11 cellular contexts compared by ENCODE assay signal in genomic region chr13:30346789-30347167, GRCh38. TPM values are rescaled to one million over a fixed set of nuclear protein-coding genes. Genes with fewer than 3 reads are reported as not detected.
DNase-seq lines count a peak whose midpoint lies in the region; ATAC-seq and TF ChIP-seq lines count a peak whose summit lies in the region.
"Had no signal": no experiment of that assay in that cellular context is flagged by ENCODE, and none has a peak within 500 bp of the region (broad histone marks: within the 10 kb centered on the region; RNA-seq: fewer than 3 reads in every experiment).

No MANE protein-coding gene starts in this region.

- in situ Hi-C loops in HAP-1 (cut with MboI; ENCODE audit: low sequenced_read_pairs) = no loop called here

- TF ChIP-seq CTCF in CD14-positive monocyte (IDR thresholded peaks at IDR 0.05) (no peak), BE2C (IDR thresholded peaks at IDR 0.05; ENCODE audit: low read depth, low read length) (no peak)

- H3K4me3 Mint-ChIP-seq in CD4-positive, alpha-beta memory T cell = peak overlapping the region; percentile 45 to 88 (median 70)
- H3K4me3 Mint-ChIP-seq in activated naive CD8-positive, alpha-beta T cell treated with anti-CD3 and anti-CD28 coated beads, Interleukin-2, amount 50 U/mL, for 24 hours = peak overlapping the region; percentile 22
- no peak overlapping the region for H3K4me3 Mint-ChIP-seq in CD14-positive monocyte

- no peak for DNase-seq in CD4-positive, alpha-beta memory T cell
- DNase-seq in activated naive CD8-positive, alpha-beta T cell treated with anti-CD3 and anti-CD28 coated beads, Interleukin-2, amount 50 U/mL, for 24 hours = no peak
- DNase-seq in HAP-1 (ENCODE audit: low spot score in 2 of 2) (no peak), CD14-positive monocyte (ENCODE audit: low spot score) (no peak), BE2C (no peak), retina (no peak)
- DNase-seq: SJCRH30 had no signal

- peaks cover 0 to 1% (median 0%) of the 10 kb centered on the region in 8 donors for H3K9me3 Mint-ChIP-seq in CD4-positive, alpha-beta memory T cell
- H3K9me3 Mint-ChIP-seq in activated naive CD8-positive, alpha-beta T cell treated with anti-CD3 and anti-CD28 coated beads, Interleukin-2, amount 50 U/mL, for 24 hours = no peaks in the 10 kb centered on the region
- peaks cover 0 to 1% (median 0%) of the 10 kb centered on the region in 7 donors for H3K9me3 Mint-ChIP-seq in CD14-positive monocyte

- H3K27me3 Mint-ChIP-seq in CD4-positive, alpha-beta memory T cell = no peaks in the 10 kb centered on the region
- no peaks in the 10 kb centered on the region for H3K27me3 Mint-ChIP-seq in activated naive CD8-positive, alpha-beta T cell treated with anti-CD3 and anti-CD28 coated beads, Interleukin-2, amount 50 U/mL, for 24 hours
- peaks cover 0 to 6% (median 2%) of the 10 kb centered on the region in 3 donors for H3K27me3 Mint-ChIP-seq in CD14-positive monocyte (ENCODE audit: low read depth in 3 of 3)

- peak overlapping the region; percentile 10 to 86 (median 28) for H3K27ac Mint-ChIP-seq in CD4-positive, alpha-beta memory T cell
- peak overlapping the region; percentile 80 for H3K27ac Mint-ChIP-seq in activated naive CD8-positive, alpha-beta T cell treated with anti-CD3 and anti-CD28 coated beads, Interleukin-2, amount 50 U/mL, for 24 hours
- no peak overlapping the region for H3K27ac Mint-ChIP-seq in CD14-positive monocyte

- peaks cover 5% of the 10 kb centered on the region for H3K36me3 ChIP-seq in CD4-positive, alpha-beta memory T cell (ENCODE audit: insufficient read depth, low read length)
- H3K36me3 ChIP-seq in HAP-1 (replicated peaks) (no peaks in the 10 kb centered on the region), BE2C (no peaks in the 10 kb centered on the region)
- H3K36me3 ChIP-seq: SJCRH30, thyroid gland had no signal

- peaks cover 35 to 48% (median 42%) of the 10 kb centered on the region in 4 donors for H3K4me1 Mint-ChIP-seq in CD4-positive, alpha-beta memory T cell
- H3K4me1 Mint-ChIP-seq in activated naive CD8-positive, alpha-beta T cell treated with anti-CD3 and anti-CD28 coated beads, Interleukin-2, amount 50 U/mL, for 24 hours = peaks cover 33% of the 10 kb centered on the region
- H3K4me1 Mint-ChIP-seq in CD14-positive monocyte = peaks cover 10% of the 10 kb centered on the region

- H3K36me3 Mint-ChIP-seq in CD4-positive, alpha-beta memory T cell = peaks cover 18 to 24% of the 10 kb centered on the region in 2 donors
- no peaks in the 10 kb centered on the region for H3K36me3 Mint-ChIP-seq in activated naive CD8-positive, alpha-beta T cell treated with anti-CD3 and anti-CD28 coated beads, Interleukin-2, amount 50 U/mL, for 24 hours (ENCODE audit: low read depth)
- no peaks in the 10 kb centered on the region for H3K36me3 Mint-ChIP-seq in CD14-positive monocyte

- H3K4me1 ChIP-seq in CD4-positive, alpha-beta memory T cell (ENCODE audit: insufficient read depth, low read length) = peaks cover 42% of the 10 kb centered on the region
- H3K4me1 ChIP-seq in HAP-1 (no peaks in the 10 kb centered on the region), BE2C (no peaks in the 10 kb centered on the region; the same call in 1 of the 2 replicates)
- H3K4me1 ChIP-seq: SJCRH30 had no signal

- no peak overlapping the region for H3K4me3 ChIP-seq in CD4-positive, alpha-beta memory T cell (ENCODE audit: low read length in 2 of 2)
- no peak overlapping the region for H3K4me3 ChIP-seq in HAP-1
- no peak overlapping the region for H3K4me3 ChIP-seq in BE2C (ENCODE audit: low read depth, low read length)
- H3K4me3 ChIP-seq: SJCRH30, thyroid gland had no signal

- H3K27me3 ChIP-seq in CD4-positive, alpha-beta memory T cell (ENCODE audit: insufficient read depth, low read length) = no peaks in the 10 kb centered on the region
- H3K27me3 ChIP-seq in HAP-1 (ENCODE audit: low read depth) = no peaks in the 10 kb centered on the region
- H3K27me3 ChIP-seq in BE2C = no peaks in the 10 kb centered on the region
- H3K27me3 ChIP-seq: SJCRH30, thyroid gland had no signal

- intact Hi-C loops in CD4-positive, alpha-beta memory T cell (cut with micrococcal nuclease) = loop anchor here (1.0 to 2.0 kb wide), 3 partner anchors 26 to 118 kb away; partner anchors contain the start of genes HMGB1 and KATNAL1
- intact Hi-C loops in CD14-positive monocyte (cut with micrococcal nuclease) = no loop called here

- no peak overlapping the region for H3K27ac ChIP-seq in CD4-positive, alpha-beta memory T cell (ENCODE audit: low read depth, low read length)
- H3K27ac ChIP-seq: C4-2B, SJCRH30, thyroid gland had no signal

- H3K9me3 ChIP-seq in CD4-positive, alpha-beta memory T cell (ENCODE audit: control insufficient read depth in 1 of 2, low read length in 2 of 2) = no peaks in the 10 kb centered on the region
- H3K9me3 ChIP-seq in HAP-1 (no peaks in the 10 kb centered on the region), BE2C (no peaks in the 10 kb centered on the region)
- H3K9me3 ChIP-seq: thyroid gland had no signal

- POLR2A ChIA-PET in CD4-positive, alpha-beta memory T cell (lab: Charles Lee; ENCODE audit: partially characterized antibody) = interaction anchor here (0.7 to 3.4 kb wide), 18 partner anchors 10 to 271 kb away, joined by 3 to 33 read pairs (median 7); partner anchors contain the start of genes HMGB1, KATNAL1 and USPL1

- CTCF ChIA-PET in CD4-positive, alpha-beta memory T cell (lab: Charles Lee; ENCODE audit: partially characterized antibody) = interaction anchor here (0.9 to 3.7 kb wide), 10 partner anchors 11 to 228 kb away, joined by 3 to 18 read pairs (median 8); partner anchors contain the start of genes KATNAL1 and UBE2L5

- ATAC-seq in GM19351 (IDR thresholded peaks at IDR 0.05; ENCODE audit: unreplicated experiment) (peak; percentile 49), HG03103 (IDR thresholded peaks at IDR 0.05; ENCODE audit: low read depth, unreplicated experiment) (peak; percentile 36)
- ATAC-seq in activated naive CD8-positive, alpha-beta T cell treated with anti-CD3 and anti-CD28 coated beads, Interleukin-2, amount 50 U/mL, for 24 hours = peak; percentile 50

RNA-seq across cellular contexts. Expression of gene KATNAL1, which starts 39.4 kb away (rescaled TPM):
- 1 to 10 TPM; 4.8 to 6.4 TPM for total RNA-seq in CD4-positive, alpha-beta memory T cell
- 1 to 10 TPM; 1.7 to 4.8 TPM for polyA plus RNA-seq in CD4-positive, alpha-beta memory T cell
- polyA plus RNA-seq in CD14-positive monocyte = 1 to 10 TPM; 1.0 to 1.2 TPM
- 5.9 TPM for polyA plus RNA-seq in BE2C (2012; ENCODE audit: insufficient read depth, insufficient read length, low read depth)

Comparison
In these comparisons a context has a peak if more than half of its experiments do, and no peak if none do; other contexts are left out.
1. H3K27ac Mint-ChIP-seq: peak in CD4-positive, alpha-beta memory T cell (7 of 7) and activated naive CD8-positive, alpha-beta T cell treated with anti-CD3 and anti-CD28 coated beads, Interleukin-2, amount 50 U/mL, for 24 hours (single experiment); none in CD14-positive monocyte (0 of 7).
2. H3K4me3 Mint-ChIP-seq: peak in CD4-positive, alpha-beta memory T cell (8 of 8) and activated naive CD8-positive, alpha-beta T cell treated with anti-CD3 and anti-CD28 coated beads, Interleukin-2, amount 50 U/mL, for 24 hours (single experiment); none in CD14-positive monocyte (0 of 2).
3. Peak in every context shown above with its lines, with median percentiles within 50 percentile points of each other: ATAC-seq.